In the genomic region with DNA sequence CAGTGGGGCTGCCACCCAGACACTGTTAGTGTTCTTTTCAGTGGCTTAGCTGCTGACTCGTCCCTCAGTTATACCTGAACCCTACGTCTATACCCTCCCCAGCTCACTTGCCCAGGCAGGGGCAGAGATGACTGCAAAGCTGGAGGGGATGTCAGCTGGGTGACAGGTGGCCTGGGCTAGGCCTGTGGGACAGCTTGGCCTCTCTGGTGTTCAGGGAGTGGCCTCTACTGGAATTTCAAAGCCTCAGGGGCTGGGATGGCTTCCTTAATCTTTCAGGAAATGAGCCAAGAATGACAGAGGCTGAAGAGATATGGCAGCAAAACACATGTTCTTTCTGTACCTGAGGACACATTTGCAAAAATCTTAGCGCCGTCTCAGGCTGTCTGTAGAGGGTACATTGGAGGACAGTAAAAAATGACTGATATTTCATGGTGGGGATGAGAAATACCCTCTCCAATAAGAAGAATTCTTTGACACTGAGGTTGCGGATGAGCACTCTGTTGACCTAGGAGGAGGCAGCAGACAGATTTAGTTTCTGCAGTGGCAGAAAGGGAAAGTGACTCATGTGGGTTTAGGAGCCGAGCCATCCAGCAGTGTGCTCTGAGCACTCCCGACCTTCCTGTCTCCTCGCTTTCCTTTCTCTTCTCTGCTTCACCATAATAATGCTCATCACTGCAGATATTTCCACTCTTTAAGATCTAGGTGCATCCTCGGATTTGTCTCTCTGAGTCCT, we compare ENCODE assay signal across 1 cellular context.
TF ChIP-seq lines count a peak whose summit lies in the region.

No MANE protein-coding gene starts in this region.

TF ChIP-seq in SK-N-SH treated with all-trans-retinoic acid at 6 μM for 48 hours, 23 proteins besides CTCF, POLR2A, EP300 and RAD21 (continued from another document):
- TF ChIP-seq, protein P1, sequence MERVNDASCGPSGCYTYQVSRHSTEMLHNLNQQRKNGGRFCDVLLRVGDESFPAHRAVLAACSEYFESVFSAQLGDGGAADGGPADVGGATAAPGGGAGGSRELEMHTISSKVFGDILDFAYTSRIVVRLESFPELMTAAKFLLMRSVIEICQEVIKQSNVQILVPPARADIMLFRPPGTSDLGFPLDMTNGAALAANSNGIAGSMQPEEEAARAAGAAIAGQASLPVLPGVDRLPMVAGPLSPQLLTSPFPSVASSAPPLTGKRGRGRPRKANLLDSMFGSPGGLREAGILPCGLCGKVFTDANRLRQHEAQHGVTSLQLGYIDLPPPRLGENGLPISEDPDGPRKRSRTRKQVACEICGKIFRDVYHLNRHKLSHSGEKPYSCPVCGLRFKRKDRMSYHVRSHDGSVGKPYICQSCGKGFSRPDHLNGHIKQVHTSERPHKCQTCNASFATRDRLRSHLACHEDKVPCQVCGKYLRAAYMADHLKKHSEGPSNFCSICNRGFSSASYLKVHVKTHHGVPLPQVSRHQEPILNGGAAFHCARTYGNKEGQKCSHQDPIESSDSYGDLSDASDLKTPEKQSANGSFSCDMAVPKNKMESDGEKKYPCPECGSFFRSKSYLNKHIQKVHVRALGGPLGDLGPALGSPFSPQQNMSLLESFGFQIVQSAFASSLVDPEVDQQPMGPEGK (CRISPR knock-in tag; IDR thresholded peaks at IDR 0.05; ENCODE audit: borderline replicate concordance) = no peak
- no peak for TF ChIP-seq OSR1 (CRISPR knock-in tag; IDR thresholded peaks at IDR 0.05)
- no peak for TF ChIP-seq TOX (CRISPR knock-in tag; IDR thresholded peaks at IDR 0.05; ENCODE audit: borderline replicate concordance)
- TF ChIP-seq ZNF565 (CRISPR knock-in tag; conservative IDR thresholded peaks at IDR 0.05; ENCODE audit: low read depth) = no peak
- no peak for TF ChIP-seq ZNF8 (CRISPR knock-in tag; IDR thresholded peaks at IDR 0.05)
- TF ChIP-seq ISL1 (CRISPR knock-in tag; IDR thresholded peaks at IDR 0.05) = no peak
- TF ChIP-seq BACH2 (CRISPR knock-in tag; IDR thresholded peaks at IDR 0.05; ENCODE audit: borderline replicate concordance) = no peak
